In the genomic region with DNA sequence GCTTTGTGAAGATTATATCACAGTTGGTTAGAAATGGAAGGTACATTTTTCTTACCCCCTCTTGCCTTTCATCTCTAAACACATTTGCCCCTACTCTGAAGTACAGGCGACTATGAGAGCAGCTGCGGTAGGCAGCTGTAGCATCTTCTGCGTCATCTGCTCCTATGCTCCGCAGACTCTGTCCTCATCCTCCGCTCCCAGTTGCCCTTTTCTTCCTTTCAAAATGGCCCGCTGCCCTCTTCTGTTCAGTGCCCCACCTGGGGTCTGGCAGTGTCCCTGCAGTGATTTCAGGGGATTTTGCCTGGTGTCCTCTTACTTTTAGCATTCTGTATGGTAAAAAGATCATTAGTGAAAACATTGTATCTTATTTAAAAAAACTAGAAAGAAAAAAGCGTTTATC, we compare ENCODE assay signal across 1 cellular context.
TF ChIP-seq lines count a peak whose summit lies in the region.

No MANE protein-coding gene starts in this region.

TF ChIP-seq in HEK293, 187 proteins besides CTCF, POLR2A, EP300 and RAD21 (continued from another document):
- no peak for TF ChIP-seq ZSCAN18 (tag by site-specific recombination; IDR thresholded peaks at IDR 0.05)
